ENCODE assay signal across 33 cellular contexts in genomic region chr4:99002274-99002673, GRCh38. TPM values are rescaled to one million over a fixed set of nuclear protein-coding genes. Genes with fewer than 3 reads are reported as not detected.
A peak's percentile ranks its signal among the peaks of the same experiment; 100 is the strongest.
DNase-seq lines count a peak whose midpoint lies in the region; ATAC-seq and TF ChIP-seq lines count a peak whose summit lies in the region.
"Had no signal": no experiment of that assay in that cellular context is flagged by ENCODE, and none has a peak within 500 bp of the region (broad histone marks: within the 10 kb centered on the region; RNA-seq: fewer than 3 reads in every experiment).

No MANE protein-coding gene starts in this region.

- no peak overlapping the region for H3K9ac ChIP-seq in Loucy (ENCODE audit: low read depth, low read length, poor library complexity, severe bottlenecking)
- H3K9ac ChIP-seq: BLaER1 treated with 17β-estradiol and CSF1 and Interleukin-3, amounts not matched to agents 10 nM and 100 nM had no signal

- H3K9me3 Mint-ChIP-seq in WTC11: no peaks in the 10 kb centered on the region
- H3K9me3 Mint-ChIP-seq: activated T-cell treated with anti-CD3 and anti-CD28 coated beads, Interleukin-2, amount 50 U/mL, for 4 hours; dendritic cell treated with granulocyte-macrophage colony-stimulating factor and Interleukin-4, amounts not matched to agents 40 ng/mL and 50 ng/mL, for 4 days; memory B cell; neural crest cell had no signal

- intact Hi-C loops in esophagus squamous epithelium (cut with DNase I): no loop called here
- intact Hi-C loops in prostate gland (cut with DNase I): no loop called here
- intact Hi-C loops in PC-9 (cut with micrococcal nuclease; ENCODE audit: unreplicated experiment): no loop called here

- H3K9me3 ChIP-seq in Loucy (ENCODE audit: insufficient read depth, low read depth, low read length) (no peaks in the 10 kb centered on the region), esophagus squamous epithelium (no peaks in the 10 kb centered on the region), prostate gland (no peaks in the 10 kb centered on the region), PC-9 (ENCODE audit: insufficient read depth, low read depth) (no peaks in the 10 kb centered on the region)
- H3K9me3 ChIP-seq: pancreas, right atrium auricular region, stomach, thyroid gland had no signal

- no peaks in the 10 kb centered on the region for H3K9me2 ChIP-seq in Loucy (replicated peaks; ENCODE audit: low read depth, low read length)
- H3K9me2 ChIP-seq in PC-9 (ENCODE audit: insufficient read depth): no peaks in the 10 kb centered on the region

- H3K4me1 Mint-ChIP-seq in WTC11: peaks cover 84% of the 10 kb centered on the region

- DNase-seq in WTC11 (ENCODE audit: low spot score): no peak
- DNase-seq in esophagus squamous epithelium (lab: John Stamatoyannopoulos, UW): no peak
- no peak for DNase-seq in prostate gland (ENCODE audit: low spot score)
- no peak for DNase-seq in PC-9
- no peak for DNase-seq in NCI-H1694 treated with DMSO at 0.1 percent for 48 hours (lab: John Stamatoyannopoulos, UW)
- DNase-seq: activated CD4-positive, alpha-beta T cell treated with anti-CD3 and anti-CD28 coated beads, Interleukin-2, amount 50 U/mL, for 4 hours; activated CD8-positive, alpha-beta memory T cell treated with anti-CD3 and anti-CD28 coated beads, Interleukin-2, amount 10 ng/mL, durations not matched to agents 7 days and 5 days; activated gamma-delta T cell; activated T-cell treated with anti-CD3 and anti-CD28 coated beads, Interleukin-2, amount 50 U/mL, for 4 hours; COR-L47; DMS53; hypothalamus; KBM-7; left colon; NCI-H2029; NCI-H226; NCI-H526 treated with DMSO at 0.1 percent for 48 hours; NK-92 treated with Interleukin-12 subunit alpha and Interleukin-12 subunit beta, amount 100 ng/mL, for 24 hours; pancreas; SIG-M5; stimulated activated CD4-positive, alpha-beta T cell treated with anti-CD3 and anti-CD28 coated beads, Interleukin-2, amount 100 ng/mL, for 48 hours; stomach; SW 1271; T-helper 9 cell; thyroid gland; WERI-Rb-1 had no signal

- H3K27ac ChIP-seq in esophagus squamous epithelium: peak overlapping the region; percentile 73 to 82 (median 76)
- H3K27ac ChIP-seq in prostate gland: peak overlapping the region; percentile 59 to 73
- H3K27ac ChIP-seq in PC-9: no peak overlapping the region
- H3K27ac ChIP-seq: BLaER1 treated with 17β-estradiol and CSF1 and Interleukin-3, amounts not matched to agents 10 nM and 100 nM; pancreas; stomach; thyroid gland; WERI-Rb-1 had no signal

- ATAC-seq in WTC11 (no peak), HG03460 (IDR thresholded peaks at IDR 0.05; ENCODE audit: unreplicated experiment) (no peak)
- ATAC-seq: activated CD8-positive, alpha-beta memory T cell treated with anti-CD3 and anti-CD28 coated beads, Interleukin-2, amount 10 ng/mL, durations not matched to agents 7 days and 5 days; activated T-cell treated with anti-CD3 and anti-CD28 coated beads, Interleukin-2, amount 50 U/mL, for 4 hours; left colon; pancreas had no signal

- H3K36me3 ChIP-seq in Loucy (ENCODE audit: insufficient read depth, low read length) (no peaks in the 10 kb centered on the region; the same call in 1 of the 2 replicates), esophagus squamous epithelium (no peaks in the 10 kb centered on the region), prostate gland (no peaks in the 10 kb centered on the region), PC-9 (ENCODE audit: low read depth) (peaks cover 1% of the 10 kb centered on the region; the same call in 1 of the 2 replicates)
- H3K36me3 ChIP-seq: pancreas, right atrium auricular region, thyroid gland had no signal

- H3K27me3 ChIP-seq in Loucy (ENCODE audit: insufficient read depth, low read length, poor library complexity, severe bottlenecking) (no peaks in the 10 kb centered on the region), esophagus squamous epithelium (no peaks in the 10 kb centered on the region), prostate gland (replicated peaks; ENCODE audit: insufficient read depth) (no peaks in the 10 kb centered on the region), PC-9 (ENCODE audit: insufficient read depth, low read depth) (no peaks in the 10 kb centered on the region)
- H3K27me3 ChIP-seq: BLaER1 treated with 17β-estradiol and CSF1 and Interleukin-3, amounts not matched to agents 10 nM and 100 nM; pancreas; right atrium auricular region; stomach; thyroid gland had no signal

- peak overlapping the region; percentile 32 for H3K4me3 ChIP-seq in Loucy (ENCODE audit: low read length, poor library complexity, severe bottlenecking)
- peak overlapping the region in 1 of 4 donors; percentile 3 for H3K4me3 ChIP-seq in esophagus squamous epithelium
- no peak overlapping the region for H3K4me3 ChIP-seq in prostate gland
- H3K4me3 ChIP-seq in PC-9: no peak overlapping the region
- H3K4me3 ChIP-seq: BLaER1 treated with 17β-estradiol and CSF1 and Interleukin-3, amounts not matched to agents 10 nM and 100 nM; pancreas; right atrium auricular region; stomach; thyroid gland had no signal

- H4K20me1 ChIP-seq in Loucy (ENCODE audit: insufficient read depth, low read length, poor library complexity, severe bottlenecking) (peaks cover 95% of the 10 kb centered on the region), PC-9 (ENCODE audit: insufficient read depth) (peaks cover 13% of the 10 kb centered on the region)

- TF ChIP-seq CTCF in Loucy (conservative IDR thresholded peaks at IDR 0.05; ENCODE audit: low read length): no peak
- TF ChIP-seq CTCF in WTC11 (IDR thresholded peaks at IDR 0.05): no peak
- no peak for TF ChIP-seq CTCF in esophagus squamous epithelium (IDR thresholded peaks at IDR 0.05)
- TF ChIP-seq CTCF in prostate gland (IDR thresholded peaks at IDR 0.05): no peak
- no peak for TF ChIP-seq CTCF in PC-9 (conservative IDR thresholded peaks at IDR 0.05)

- TF ChIP-seq POLR2A in esophagus squamous epithelium (IDR thresholded peaks at IDR 0.05) (no peak), prostate gland (IDR thresholded peaks at IDR 0.05) (no peak)

- peaks cover 66% of the 10 kb centered on the region for H3K4me1 ChIP-seq in Loucy (ENCODE audit: insufficient read depth, low read length, poor library complexity, severe bottlenecking)
- H3K4me1 ChIP-seq in esophagus squamous epithelium: peaks cover 0 to 100% (median 30%) of the 10 kb centered on the region in 3 donors
- H3K4me1 ChIP-seq in prostate gland (replicated peaks): no peaks in the 10 kb centered on the region
- H3K4me1 ChIP-seq in PC-9 (replicated peaks; ENCODE audit: insufficient read depth): peaks cover 13% of the 10 kb centered on the region
- H3K4me1 ChIP-seq: right atrium auricular region had no signal

- BruUV-seq in PC-9 (replicated peaks; lab: Mats Ljungman, UMichigan): no TSS peak

- peak overlapping the region; percentile 50 for H3K27ac Mint-ChIP-seq in WTC11
- H3K27ac Mint-ChIP-seq: activated CD8-positive, alpha-beta memory T cell treated with anti-CD3 and anti-CD28 coated beads, Interleukin-2, amount 10 ng/mL, durations not matched to agents 7 days and 5 days; dendritic cell treated with granulocyte-macrophage colony-stimulating factor and Interleukin-4, amounts not matched to agents 40 ng/mL and 50 ng/mL, for 4 days; memory B cell had no signal

- peak overlapping the region; percentile 71 for H3K4me2 ChIP-seq in Loucy (ENCODE audit: low read depth, low read length, poor library complexity, severe bottlenecking)
- no peak overlapping the region for H3K4me2 ChIP-seq in PC-9

- CTCF ChIA-PET in WTC11 (lab: Charles Lee) (no interaction called here), PC-9 (lab: Charles Lee) (no interaction called here)

- no peaks in the 10 kb centered on the region for H3K27me3 Mint-ChIP-seq in WTC11 (ENCODE audit: low read depth)
- H3K27me3 Mint-ChIP-seq: activated CD8-positive, alpha-beta memory T cell treated with anti-CD3 and anti-CD28 coated beads, Interleukin-2, amount 10 ng/mL, durations not matched to agents 7 days and 5 days; dendritic cell treated with granulocyte-macrophage colony-stimulating factor and Interleukin-4, amounts not matched to agents 40 ng/mL and 50 ng/mL, for 4 days; memory B cell had no signal

- H3K4me3 Mint-ChIP-seq in WTC11: no peak overlapping the region; the same call in 1 of the 2 replicates
- H3K4me3 Mint-ChIP-seq: activated CD8-positive, alpha-beta memory T cell treated with anti-CD3 and anti-CD28 coated beads, Interleukin-2, amount 10 ng/mL, durations not matched to agents 7 days and 5 days; activated T-cell treated with anti-CD3 and anti-CD28 coated beads, Interleukin-2, amount 50 U/mL, for 4 hours; dendritic cell treated with granulocyte-macrophage colony-stimulating factor and Interleukin-4, amounts not matched to agents 40 ng/mL and 50 ng/mL, for 4 days; memory B cell; neural crest cell had no signal

- peaks cover 100% of the 10 kb centered on the region for H3K79me2 ChIP-seq in Loucy (ENCODE audit: insufficient read depth, low read length)
- H3K79me2 ChIP-seq in PC-9 (ENCODE audit: low read depth): peaks cover 100% of the 10 kb centered on the region

- 32% methylated on average over 3 of the region's 3 CpGs for WGBS in esophagus squamous epithelium, 2 donors
- WGBS in prostate gland: 30% methylated on average over 3 of the region's 3 CpGs

- POLR2A ChIA-PET in WTC11 (lab: Charles Lee): no interaction called here
- POLR2A ChIA-PET in PC-9 (lab: Charles Lee; ENCODE audit: unreplicated experiment): no interaction called here

- H3F3A ChIP-seq in Loucy (ENCODE audit: low read depth) (no peaks in the 10 kb centered on the region), PC-9 (ENCODE audit: insufficient read depth, low read depth) (no peaks in the 10 kb centered on the region)

- H2AFZ ChIP-seq in Loucy (ENCODE audit: low read length) (no peak overlapping the region), PC-9 (no peak overlapping the region)

- H3K36me3 Mint-ChIP-seq in WTC11: no peaks in the 10 kb centered on the region

TF ChIP-seq in WTC11, 78 proteins besides CTCF, POLR2A, EP300 and RAD21:
- TF ChIP-seq ETV6 (CRISPR knock-in tag; IDR thresholded peaks at IDR 0.05) (no peak), SP1 (CRISPR knock-in tag; conservative IDR thresholded peaks at IDR 0.05) (no peak), JUN (CRISPR knock-in tag; IDR thresholded peaks at IDR 0.05) (no peak), ESRRA (CRISPR knock-in tag; IDR thresholded peaks at IDR 0.05; ENCODE audit: borderline replicate concordance) (no peak), USF1 (CRISPR knock-in tag; IDR thresholded peaks at IDR 0.05) (no peak), RELA (CRISPR knock-in tag; IDR thresholded peaks at IDR 0.05; ENCODE audit: borderline replicate concordance) (no peak)

RNA-seq across cellular contexts. Expression of gene METAP1, which starts 6.8 kb away (rescaled TPM):
- total RNA-seq in WTC11 (2021) (86.7 to 102 TPM (median 91.4 TPM) in 3 replicates), esophagus squamous epithelium (10 to 100 TPM; 48.5 to 81.6 (median 72.1) TPM), prostate gland (10 to 100 TPM; 55.3 to 70.1 TPM), PC-9 (2021) (36.7 and 42.0 TPM in 2 replicates)
